ENCODE assay signal across 1 cellular context in genomic region chr3:113695426-113695817, GRCh38.
TF ChIP-seq lines count a peak whose summit lies in the region.

No MANE protein-coding gene starts in this region.

TF ChIP-seq in WTC11, 78 proteins besides CTCF, POLR2A, EP300 and RAD21 (continued from another document):
- TF ChIP-seq PRDM15 (CRISPR knock-in tag; IDR thresholded peaks at IDR 0.05): no peak
TF ChIP-seq in WTC11: peak in this region for 0.
